In genomic region chr14:65098586-65098985, GRCh38 we compare ENCODE assay signal across 1 cellular context.
TF ChIP-seq lines count a peak whose summit lies in the region.

No MANE protein-coding gene starts in this region.

TF ChIP-seq in SK-N-SH treated with all-trans-retinoic acid at 6 μM for 48 hours, 23 proteins besides CTCF, POLR2A, EP300 and RAD21 (continued from another document):
- TF ChIP-seq TSHZ2 (CRISPR knock-in tag; IDR thresholded peaks at IDR 0.05) (no peak), ZC3H10 (CRISPR knock-in tag; IDR thresholded peaks at IDR 0.05) (no peak), BACH2 (CRISPR knock-in tag; IDR thresholded peaks at IDR 0.05; ENCODE audit: borderline replicate concordance) (no peak), ESRRG (CRISPR knock-in tag; IDR thresholded peaks at IDR 0.05) (no peak)
TF ChIP-seq in SK-N-SH treated with all-trans-retinoic acid at 6 μM for 48 hours: peak in this region for 0.
